In the genomic region with DNA sequence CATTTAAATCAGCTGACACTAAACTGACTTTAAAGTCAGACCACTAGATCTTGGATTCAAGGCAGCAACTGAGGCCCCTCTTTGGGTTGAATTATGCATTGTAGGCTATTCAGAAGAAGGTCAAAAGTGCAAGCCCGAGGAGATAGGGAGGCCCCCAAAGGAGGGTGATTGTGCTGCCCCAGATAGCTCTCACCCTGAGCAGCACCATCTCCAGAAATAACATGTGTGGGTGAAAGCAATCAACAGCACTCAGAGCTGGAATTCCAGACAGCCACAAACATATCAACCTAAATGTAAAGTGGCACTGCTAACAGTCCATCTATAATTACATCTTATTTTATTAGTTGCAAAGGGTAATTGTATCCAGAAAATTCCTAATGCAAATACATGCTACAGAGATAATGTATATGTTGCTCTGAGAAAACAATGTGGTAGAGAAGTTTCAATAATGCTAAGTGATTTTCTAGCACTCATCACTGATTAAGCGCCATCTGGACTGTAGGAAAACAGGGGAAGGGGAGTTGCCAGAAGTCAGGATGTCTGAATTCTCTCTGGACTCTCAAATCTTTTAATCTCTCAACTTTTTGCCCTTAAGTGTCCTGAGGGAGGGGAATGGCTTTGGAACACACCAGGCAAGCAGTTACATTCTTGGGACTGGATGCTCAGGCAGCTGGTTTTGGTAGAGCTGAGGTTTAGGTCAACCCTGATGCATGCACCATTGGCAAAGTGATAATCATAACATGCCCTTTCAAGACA, we compare ENCODE assay signal across 22 cellular contexts.
"Had no signal": no experiment of that assay in that cellular context is flagged by ENCODE, and none has a peak within 500 bp of the region (broad histone marks: within the 10 kb centered on the region; RNA-seq: fewer than 3 reads in every experiment).

No MANE protein-coding gene starts in this region.

- H3K9me3 ChIP-seq: gastrocnemius medialis had no signal

- H3K4me3 ChIP-seq: breast epithelium, gastrocnemius medialis, heart right ventricle, tibial artery had no signal

- FAIRE-seq: urothelium cell line had no signal

- DNase-seq: activated CD4-positive, alpha-beta T cell treated with anti-CD3 and anti-CD28 coated beads for 48 hours; activated CD4-positive, CD25-positive, alpha-beta regulatory T cell; activated CD8-positive, alpha-beta T cell treated with anti-CD3 and anti-CD28 coated beads for 36 hours; activated naive CD4-positive, alpha-beta T cell treated with anti-CD3 and anti-CD28 coated beads for 36 hours; activated T-cell treated with anti-CD3 and anti-CD28 coated beads, Interleukin-2, amount 50 U/mL, for 1 hour; aorta; effector CD4-positive, alpha-beta T cell; gastrocnemius medialis; heart right ventricle; immature natural killer cell; kidney glomerular epithelial cell; mesenchymal stem cell; natural killer cell; occipital lobe; stimulated activated CD4-positive, alpha-beta T cell treated with anti-CD3 and anti-CD28 coated beads, Interleukin-12 subunit alpha, Interleukin-12 subunit beta, amount 100 ng/mL, for 4 hours; stimulated activated CD4-positive, alpha-beta T cell treated with anti-CD3 and anti-CD28 coated beads, Interleukin-1b, Interleukin-23, amount 100 ng/mL, for 48 hours; stimulated activated CD8-positive, alpha-beta memory T cell treated with anti-CD3 and anti-CD28 coated beads, Interleukin-4, amount 100 ng/mL, for 48 hours; stimulated activated naive CD4-positive, alpha-beta T cell; substantia nigra; tibial artery had no signal

- ATAC-seq: activated CD8-positive, alpha-beta T cell treated with anti-CD3 and anti-CD28 coated beads for 36 hours; gastrocnemius medialis; natural killer cell had no signal

- H3K4me1 ChIP-seq: breast epithelium, gastrocnemius medialis, tibial artery had no signal

- H3K36me3 ChIP-seq: breast epithelium, gastrocnemius medialis, heart right ventricle, tibial artery had no signal

- H3K27me3 ChIP-seq: breast epithelium, gastrocnemius medialis, heart right ventricle, tibial artery had no signal
